Comparison of ENCODE assay signal across 7 cellular contexts in genomic region chr1:18404460-18404859, GRCh38.
"Had no signal": no experiment of that assay in that cellular context is flagged by ENCODE, and none has a peak within 500 bp of the region (broad histone marks: within the 10 kb centered on the region; RNA-seq: fewer than 3 reads in every experiment).

No MANE protein-coding gene starts in this region.

- H2AFZ ChIP-seq: GM23248 had no signal

- H3K4me1 ChIP-seq: HAP-1 had no signal

- H3K9me3 ChIP-seq: HAP-1 had no signal

- H3K4me3 ChIP-seq: GM23248, HAP-1 had no signal

- H3K36me3 ChIP-seq: HAP-1 had no signal

- H3K4me3 Mint-ChIP-seq: IgD-negative memory B cell had no signal

- H3K36me3 Mint-ChIP-seq: IgD-negative memory B cell had no signal

- H3K27ac Mint-ChIP-seq: IgD-negative memory B cell had no signal

- DNase-seq: GM23248, H7, KG1 had no signal

- H3K27ac ChIP-seq: GM23248 had no signal

- H3K9ac ChIP-seq: GM23248 had no signal

- FAIRE-seq: HTR-8/SVneo had no signal

- H3K4me1 Mint-ChIP-seq: IgD-negative memory B cell had no signal

- ATAC-seq: HCT116 had no signal
